In genomic region chr5:180974612-180975315, GRCh38 we compare ENCODE assay signal across 25 cellular contexts. TPM values are rescaled to one million over a fixed set of nuclear protein-coding genes. Genes with fewer than 3 reads are reported as not detected.
DNase-seq lines count a peak whose midpoint lies in the region; ATAC-seq and TF ChIP-seq lines count a peak whose summit lies in the region.
"Had no signal": no experiment of that assay in that cellular context is flagged by ENCODE, and none has a peak within 500 bp of the region (broad histone marks: within the 10 kb centered on the region; RNA-seq: fewer than 3 reads in every experiment).

No MANE protein-coding gene starts in this region.

- no peak overlapping the region for H3K27ac ChIP-seq in CD4-positive, alpha-beta T cell (ENCODE audit: low read depth, low read length)
- H3K27ac ChIP-seq: GM23248, lower lobe of right lung, pancreas, VCaP had no signal

- no peak for TF ChIP-seq CTCF in CD4-positive, alpha-beta T cell (IDR thresholded peaks at IDR 0.05)
- no peak for TF ChIP-seq CTCF in natural killer cell (IDR thresholded peaks at IDR 0.05)

- peak overlapping the region; percentile 27 for H3K27ac Mint-ChIP-seq in CD4-positive, alpha-beta T cell
- peak overlapping the region; percentile 79 to 94 (median 91) for H3K27ac Mint-ChIP-seq in IgD-negative memory B cell
- H3K27ac Mint-ChIP-seq in natural killer cell = no peak overlapping the region
- H3K27ac Mint-ChIP-seq: activated CD8-positive, alpha-beta T cell treated with anti-CD3 and anti-CD28 coated beads for 36 hours; T-helper 1 cell treated with Interleukin-12 subunit alpha and Interleukin-12 subunit beta and Interleukin-4 antibody, amounts not matched to agents 30 μg/mL and 1 μg/mL, for 36 hours had no signal

- ATAC-seq in CD4-positive, alpha-beta T cell (ENCODE audit: poor library complexity) = no peak
- ATAC-seq in GM19324 (IDR thresholded peaks at IDR 0.05; ENCODE audit: low FRiP score, unreplicated experiment) (peak; percentile 12), HG02642 (IDR thresholded peaks at IDR 0.05; ENCODE audit: poor library complexity, unreplicated experiment) (peak; percentile 18), HG02938 (IDR thresholded peaks at IDR 0.05; ENCODE audit: unreplicated experiment) (no peak), Right ventricle myocardium inferior (no peak), natural killer cell (no peak)
- ATAC-seq: lower lobe of right lung, pancreas had no signal

- CTCF ChIA-PET in CD4-positive, alpha-beta T cell (lab: Charles Lee) = no interaction called here

- no peak overlapping the region for H3K4me3 Mint-ChIP-seq in CD4-positive, alpha-beta T cell
- peak overlapping the region in 2 of 4 donors; percentile 33 to 51 for H3K4me3 Mint-ChIP-seq in IgD-negative memory B cell
- no peak overlapping the region for H3K4me3 Mint-ChIP-seq in natural killer cell
- H3K4me3 Mint-ChIP-seq: activated CD8-positive, alpha-beta T cell treated with anti-CD3 and anti-CD28 coated beads for 36 hours; T-helper 1 cell treated with Interleukin-12 subunit alpha and Interleukin-12 subunit beta and Interleukin-4 antibody, amounts not matched to agents 30 μg/mL and 1 μg/mL, for 36 hours had no signal

- DNase-seq in CD4-positive, alpha-beta T cell = no peak
- DNase-seq in Right ventricle myocardium inferior (ENCODE audit: missing footprints) = no peak
- no peak for DNase-seq in natural killer cell
- DNase-seq in hippocampal formation (lab: John Stamatoyannopoulos, UW) = no peak
- DNase-seq: activated T-cell treated with anti-CD3 and anti-CD28 coated beads, Interleukin-2, amount 50 U/mL, for 48 hours; dermis blood vessel endothelial cell; GM23248; IMR-90; lower lobe of right lung; NCI-H187; NCI-H446 treated with DMSO at 0.1 percent for 48 hours; pancreas; SHP77; stimulated activated CD4-positive, alpha-beta T cell treated with anti-CD3 and anti-CD28 coated beads, Interleukin-2, amount 100 ng/mL, for 48 hours had no signal

- no peaks in the 10 kb centered on the region for H3K27me3 ChIP-seq in CD4-positive, alpha-beta T cell (ENCODE audit: control insufficient read depth, insufficient read depth, low read length)
- H3K27me3 ChIP-seq: pancreas had no signal

- H3K27me3 Mint-ChIP-seq in CD4-positive, alpha-beta T cell = no peaks in the 10 kb centered on the region
- no peaks in the 10 kb centered on the region for H3K27me3 Mint-ChIP-seq in IgD-negative memory B cell
- H3K27me3 Mint-ChIP-seq in natural killer cell (ENCODE audit: low read depth in 2 of 2) = peaks cover 0 to 10% of the 10 kb centered on the region in 2 donors

- POLR2A ChIA-PET in CD4-positive, alpha-beta T cell (lab: Charles Lee) = no interaction called here

- H3K36me3 Mint-ChIP-seq in CD4-positive, alpha-beta T cell (ENCODE audit: low read depth) = no peaks in the 10 kb centered on the region
- H3K36me3 Mint-ChIP-seq in IgD-negative memory B cell (no peaks in the 10 kb centered on the region), natural killer cell (no peaks in the 10 kb centered on the region)

- intact Hi-C loops in CD4-positive, alpha-beta T cell (cut with DNase I, micrococcal nuclease) = no loop called here
- intact Hi-C loops in Right ventricle myocardium inferior (cut with DNase I) = no loop called here
- intact Hi-C loops in natural killer cell (cut with micrococcal nuclease) = no loop called here

- no peaks in the 10 kb centered on the region for H3K9me3 Mint-ChIP-seq in CD4-positive, alpha-beta T cell
- H3K9me3 Mint-ChIP-seq in IgD-negative memory B cell (peaks cover 0 to 6% (median 0%) of the 10 kb centered on the region in 3 donors), natural killer cell (no peaks in the 10 kb centered on the region)
- H3K9me3 Mint-ChIP-seq: activated CD8-positive, alpha-beta T cell treated with anti-CD3 and anti-CD28 coated beads for 36 hours; T-helper 1 cell treated with Interleukin-12 subunit alpha and Interleukin-12 subunit beta and Interleukin-4 antibody, amounts not matched to agents 30 μg/mL and 1 μg/mL, for 36 hours had no signal

- H3K4me1 Mint-ChIP-seq in CD4-positive, alpha-beta T cell (ENCODE audit: low read depth) = peaks cover 15% of the 10 kb centered on the region
- peaks cover 23 to 36% (median 29%) of the 10 kb centered on the region in 3 donors for H3K4me1 Mint-ChIP-seq in IgD-negative memory B cell
- H3K4me1 Mint-ChIP-seq in natural killer cell = no peaks in the 10 kb centered on the region

- H3K9me3 ChIP-seq in CD4-positive, alpha-beta T cell (ENCODE audit: control insufficient read depth, low read length) = no peaks in the 10 kb centered on the region
- H3K9me3 ChIP-seq: lower lobe of right lung, pancreas had no signal

RNA-seq across cellular contexts. Expression of gene BTNL3, which starts 13.9 kb away (rescaled TPM):
- not detected for total RNA-seq in CD4-positive, alpha-beta T cell
- polyA plus RNA-seq in IgD-negative memory B cell = not detected
- total RNA-seq in Right ventricle myocardium inferior (not detected), natural killer cell (not detected)
- total RNA-seq: activated CD8-positive, alpha-beta T cell treated with anti-CD3 and anti-CD28 coated beads for 36 hours; dermis blood vessel endothelial cell; glomerular endothelial cell; GM23248; IMR-90; lower lobe of right lung; myocyte; temporal lobe had no signal
- polyA plus RNA-seq: AG04450, GM23248, IMR-90 had no signal

Comparison
In these comparisons a context has a peak if more than half of its experiments do, and no peak if none do; other contexts are left out.
1. ATAC-seq: peak in GM19324 (single experiment) and HG02642 (single experiment); none in CD4-positive, alpha-beta T cell (single experiment), HG02938 (single experiment), Right ventricle myocardium inferior (single experiment) and natural killer cell (0 of 3).
2. H3K27ac Mint-ChIP-seq: peak in CD4-positive, alpha-beta T cell (single experiment) and IgD-negative memory B cell (3 of 3); none in natural killer cell (0 of 2).